In genomic region chr10:97034958-97035769, GRCh38 we compare ENCODE assay signal across 18 cellular contexts.
"Had no signal": no experiment of that assay in that cellular context is flagged by ENCODE, and none has a peak within 500 bp of the region (broad histone marks: within the 10 kb centered on the region; RNA-seq: fewer than 3 reads in every experiment).

No MANE protein-coding gene starts in this region.

- ATAC-seq: foreskin keratinocyte; left lung; lower lobe of right lung; sciatic nerve; stimulated activated memory B cell treated with anti-CD40 and anti-IgM and Interleukin-4, amounts not matched to agents 10 μg/mL and 1 μg/mL and 100 μg/mL, for 72 hours had no signal

- H3K27ac ChIP-seq: foreskin keratinocyte, left lung, lower lobe of right lung, spleen, tibial artery, upper lobe of left lung, vagina had no signal

- H3K9me3 Mint-ChIP-seq: immature natural killer cell; memory B cell; mesothelial cell of epicardium; nephron; stimulated activated memory B cell treated with anti-CD40 and anti-IgM and Interleukin-4, amounts not matched to agents 10 μg/mL and 1 μg/mL and 100 μg/mL, for 72 hours; stimulated activated naive CD8-positive, alpha-beta T cell treated with anti-CD3 and anti-CD28 coated beads, Interleukin-15, Interleukin-2, amounts not matched to agents 100 ng/mL and 50 ng/mL, for 24 hours had no signal

- DNase-seq: dermis blood vessel endothelial cell; foreskin keratinocyte; immature natural killer cell; left lung; lower lobe of right lung; spleen; stimulated activated CD4-positive, alpha-beta T cell treated with anti-CD3 and anti-CD28 coated beads, Interleukin-15, amount 100 ng/mL, for 24 hours; stimulated activated CD4-positive, alpha-beta T cell treated with anti-CD3 and anti-CD28 coated beads, Interleukin-1b, Interleukin-23, amount 100 ng/mL, for 48 hours; stimulated activated CD4-positive, alpha-beta T cell treated with anti-CD3 and anti-CD28 coated beads, Interleukin-4, amount 100 ng/mL, for 24 hours; tibial artery had no signal

- H3K27ac Mint-ChIP-seq: memory B cell; mesothelial cell of epicardium; nephron; stimulated activated memory B cell treated with anti-CD40 and anti-IgM and Interleukin-4, amounts not matched to agents 10 μg/mL and 1 μg/mL and 100 μg/mL, for 72 hours; stimulated activated naive CD8-positive, alpha-beta T cell treated with anti-CD3 and anti-CD28 coated beads, Interleukin-15, Interleukin-2, amounts not matched to agents 100 ng/mL and 50 ng/mL, for 24 hours had no signal

- H3K4me3 ChIP-seq: left lung, lower lobe of right lung, spleen, tibial artery, upper lobe of left lung, vagina had no signal

- H3K36me3 Mint-ChIP-seq: immature natural killer cell; memory B cell; mesothelial cell of epicardium; stimulated activated memory B cell treated with anti-CD40 and anti-IgM and Interleukin-4, amounts not matched to agents 10 μg/mL and 1 μg/mL and 100 μg/mL, for 72 hours had no signal

- H3K27me3 ChIP-seq: left lung, upper lobe of left lung, vagina had no signal

- H3K4me3 Mint-ChIP-seq: immature natural killer cell; memory B cell; mesothelial cell of epicardium; nephron; stimulated activated memory B cell treated with anti-CD40 and anti-IgM and Interleukin-4, amounts not matched to agents 10 μg/mL and 1 μg/mL and 100 μg/mL, for 72 hours; stimulated activated naive CD8-positive, alpha-beta T cell treated with anti-CD3 and anti-CD28 coated beads, Interleukin-15, Interleukin-2, amounts not matched to agents 100 ng/mL and 50 ng/mL, for 24 hours had no signal

- H3K4me1 ChIP-seq: foreskin keratinocyte had no signal

- H3K9me3 ChIP-seq: left lung, lower lobe of right lung, spleen, tibial artery, upper lobe of left lung, vagina had no signal

- H3K36me3 ChIP-seq: left lung, lower lobe of right lung, spleen, tibial artery, upper lobe of left lung, vagina had no signal
